ENCODE assay signal across 8 cellular contexts in genomic region chr11:6022954-6023353, GRCh38. TPM values are rescaled to one million over a fixed set of nuclear protein-coding genes. Genes with fewer than 3 reads are reported as not detected.
A peak's percentile ranks its signal among the peaks of the same experiment; 100 is the strongest.
DNase-seq lines count a peak whose midpoint lies in the region; ATAC-seq, FAIRE-seq and TF ChIP-seq lines count a peak whose summit lies in the region.

No MANE protein-coding gene starts in this region.

- no peaks in the 10 kb centered on the region for H3K27me3 ChIP-seq in esophagus squamous epithelium
- no peaks in the 10 kb centered on the region for H3K27me3 ChIP-seq in naive thymus-derived CD4-positive, alpha-beta T cell (ENCODE audit: control insufficient read depth in 2 of 2, insufficient read depth in 2 of 2, low read length in 2 of 2)

- CTCF ChIA-PET in activated CD4-positive, alpha-beta T cell treated with anti-CD3 and anti-CD28 coated beads for 36 hours (lab: Charles Lee) = interaction anchor here (0.6 to 1.9 kb wide), 6 partner anchors 17 to 340 kb away, joined by 3 to 13 read pairs (median 4); partner anchors contain the start of gene CCKBR
- CTCF ChIA-PET in naive thymus-derived CD4-positive, alpha-beta T cell (lab: Charles Lee) = interaction anchor here (1.6 to 2.7 kb wide), 3 partner anchors 292 to 340 kb away, joined by 3 to 11 read pairs (median 7); no protein-coding TSS in a partner anchor

- POLR2A ChIA-PET in activated CD4-positive, alpha-beta T cell treated with anti-CD3 and anti-CD28 coated beads for 36 hours (lab: Charles Lee) = no interaction called here
- POLR2A ChIA-PET in naive thymus-derived CD4-positive, alpha-beta T cell (lab: Charles Lee) = no interaction called here

- WGBS in esophagus squamous epithelium, 2 donors = 0% methylated on average over 4 of the region's 4 CpGs

- peak; percentile 55 for ATAC-seq in activated CD4-positive, alpha-beta T cell treated with anti-CD3 and anti-CD28 coated beads for 36 hours
- ATAC-seq in naive thymus-derived CD4-positive, alpha-beta T cell = peak; percentile 75
- ATAC-seq in GM21526 (IDR thresholded peaks at IDR 0.05; ENCODE audit: low FRiP score, unreplicated experiment) (no peak), GM18502 (IDR thresholded peaks at IDR 0.05; ENCODE audit: poor library complexity, unreplicated experiment) (no peak)

- H3K9me3 ChIP-seq in esophagus squamous epithelium = no peaks in the 10 kb centered on the region
- H3K9me3 ChIP-seq in naive thymus-derived CD4-positive, alpha-beta T cell (ENCODE audit: control insufficient read depth in 2 of 3, low read length in 3 of 3) = no peaks in the 10 kb centered on the region

- no peak overlapping the region for H3K4me3 ChIP-seq in esophagus squamous epithelium
- no peak overlapping the region for H3K4me3 ChIP-seq in naive thymus-derived CD4-positive, alpha-beta T cell (ENCODE audit: low read length)

- peak in 5 of 6 experiments; percentile 30 to 50 (median 32) for TF ChIP-seq CTCF in esophagus squamous epithelium (IDR thresholded peaks at IDR 0.05)

- FAIRE-seq in RCC 7860 (lab: Jason Lieb, UNC) = no peak

- H3K4me1 Mint-ChIP-seq in activated CD4-positive, alpha-beta T cell treated with anti-CD3 and anti-CD28 coated beads for 36 hours = no peaks in the 10 kb centered on the region
- no peaks in the 10 kb centered on the region for H3K4me1 Mint-ChIP-seq in naive thymus-derived CD4-positive, alpha-beta T cell

- no peaks in the 10 kb centered on the region for H3K36me3 Mint-ChIP-seq in activated CD4-positive, alpha-beta T cell treated with anti-CD3 and anti-CD28 coated beads for 36 hours (ENCODE audit: low read depth)
- H3K36me3 Mint-ChIP-seq in naive thymus-derived CD4-positive, alpha-beta T cell = no peaks in the 10 kb centered on the region

- intact Hi-C loops in activated CD4-positive, alpha-beta T cell treated with anti-CD3 and anti-CD28 coated beads for 36 hours (cut with DNase I, micrococcal nuclease) = loop anchor here (1.0 to 5.0 kb wide), 5 partner anchors 274 to 340 kb away; no protein-coding TSS in a partner anchor
- intact Hi-C loops in esophagus squamous epithelium (cut with DNase I) = loop anchor here (10.0 kb wide), 1 partner anchor 342 kb away; no protein-coding TSS in a partner anchor
- intact Hi-C loops in naive thymus-derived CD4-positive, alpha-beta T cell (cut with micrococcal nuclease) = loop anchor here (1.0 to 2.0 kb wide), 4 partner anchors 293 to 482 kb away; no protein-coding TSS in a partner anchor

- no peaks in the 10 kb centered on the region for H3K36me3 ChIP-seq in esophagus squamous epithelium
- H3K36me3 ChIP-seq in naive thymus-derived CD4-positive, alpha-beta T cell (ENCODE audit: control insufficient read depth in 2 of 3, insufficient read depth in 3 of 3, low read length in 3 of 3) = no peaks in the 10 kb centered on the region

- no peak for TF ChIP-seq POLR2A in esophagus squamous epithelium (IDR thresholded peaks at IDR 0.05)

- no peak overlapping the region for H3K27ac Mint-ChIP-seq in activated CD4-positive, alpha-beta T cell treated with anti-CD3 and anti-CD28 coated beads for 36 hours
- no peak overlapping the region for H3K27ac Mint-ChIP-seq in naive thymus-derived CD4-positive, alpha-beta T cell

- H3K27ac ChIP-seq in esophagus squamous epithelium = no peak overlapping the region
- H3K27ac ChIP-seq in naive thymus-derived CD4-positive, alpha-beta T cell (ENCODE audit: low read depth, low read length) = no peak overlapping the region

- DNase-seq in activated CD4-positive, alpha-beta T cell treated with anti-CD3 and anti-CD28 coated beads for 36 hours = no peak
- no peak for DNase-seq in activated CD4-positive, alpha-beta T cell treated with anti-CD3 and anti-CD28 coated beads, Interleukin-2, amount 50 U/mL, for 48 hours
- peak; percentile 15 for DNase-seq in HS-27A (ENCODE audit: low read depth)
- DNase-seq in RCC 7860 (ENCODE audit: low spot score) = peak; percentile 6
- DNase-seq in esophagus squamous epithelium (lab: John Stamatoyannopoulos, UW) = no peak
- DNase-seq in naive thymus-derived CD4-positive, alpha-beta T cell = peak in 5 of 9 donors; percentile 10 to 31 (median 24)

- H3K4me3 Mint-ChIP-seq in activated CD4-positive, alpha-beta T cell treated with anti-CD3 and anti-CD28 coated beads for 36 hours = no peak overlapping the region
- no peak overlapping the region for H3K4me3 Mint-ChIP-seq in naive thymus-derived CD4-positive, alpha-beta T cell

- H3K27me3 Mint-ChIP-seq in activated CD4-positive, alpha-beta T cell treated with anti-CD3 and anti-CD28 coated beads for 36 hours = peaks cover 21% of the 10 kb centered on the region
- peaks cover 30 to 50% (median 35%) of the 10 kb centered on the region in 5 donors for H3K27me3 Mint-ChIP-seq in naive thymus-derived CD4-positive, alpha-beta T cell

- no peaks in the 10 kb centered on the region for H3K9me3 Mint-ChIP-seq in activated CD4-positive, alpha-beta T cell treated with anti-CD3 and anti-CD28 coated beads for 36 hours (ENCODE audit: low read depth)
- peaks cover 0 to 3% (median 0%) of the 10 kb centered on the region in 11 donors for H3K9me3 Mint-ChIP-seq in naive thymus-derived CD4-positive, alpha-beta T cell

- H3K4me1 ChIP-seq in esophagus squamous epithelium = no peaks in the 10 kb centered on the region
- no peaks in the 10 kb centered on the region for H3K4me1 ChIP-seq in naive thymus-derived CD4-positive, alpha-beta T cell (ENCODE audit: control insufficient read depth in 2 of 2, insufficient read depth in 2 of 2, low read length in 2 of 2)

RNA-seq across cellular contexts. Expression of gene OR56A1, which starts 7.6 kb away (rescaled TPM):
- not detected for total RNA-seq in activated CD4-positive, alpha-beta T cell treated with anti-CD3 and anti-CD28 coated beads for 36 hours
- total RNA-seq in esophagus squamous epithelium = not detected
- total RNA-seq in naive thymus-derived CD4-positive, alpha-beta T cell = not detected
- polyA plus RNA-seq in naive thymus-derived CD4-positive, alpha-beta T cell = not detected

RNA-seq across cellular contexts. Expression of gene OR56A4, which starts 16.2 kb away (rescaled TPM):
- not detected for total RNA-seq in activated CD4-positive, alpha-beta T cell treated with anti-CD3 and anti-CD28 coated beads for 36 hours
- total RNA-seq in esophagus squamous epithelium = not detected
- under 1 TPM in 2 of 5 experiments, not detected in 3; 0.07 to 0.08 TPM for total RNA-seq in naive thymus-derived CD4-positive, alpha-beta T cell
- polyA plus RNA-seq in naive thymus-derived CD4-positive, alpha-beta T cell = not detected

RNA-seq across cellular contexts. Expression of gene OR52L1, which starts 36.2 kb away (rescaled TPM):
- not detected for total RNA-seq in activated CD4-positive, alpha-beta T cell treated with anti-CD3 and anti-CD28 coated beads for 36 hours
- not detected for total RNA-seq in esophagus squamous epithelium
- total RNA-seq in naive thymus-derived CD4-positive, alpha-beta T cell = not detected
- polyA plus RNA-seq in naive thymus-derived CD4-positive, alpha-beta T cell = not detected

RNA-seq across cellular contexts. Expression of gene OR56A5, which starts 54.7 kb away (rescaled TPM):
- total RNA-seq in activated CD4-positive, alpha-beta T cell treated with anti-CD3 and anti-CD28 coated beads for 36 hours = not detected
- total RNA-seq in esophagus squamous epithelium = not detected
- total RNA-seq in naive thymus-derived CD4-positive, alpha-beta T cell = not detected
- polyA plus RNA-seq in naive thymus-derived CD4-positive, alpha-beta T cell = not detected

Comparison
In these comparisons a context has a peak if more than half of its experiments do, and no peak if none do; other contexts are left out.
1. ATAC-seq: peak in activated CD4-positive, alpha-beta T cell treated with anti-CD3 and anti-CD28 coated beads for 36 hours (single experiment) and naive thymus-derived CD4-positive, alpha-beta T cell (single experiment); none in GM21526 (single experiment) and GM18502 (single experiment).
2. DNase-seq: peak in HS-27A (single experiment), RCC 7860 (single experiment) and naive thymus-derived CD4-positive, alpha-beta T cell (5 of 9); none in activated CD4-positive, alpha-beta T cell treated with anti-CD3 and anti-CD28 coated beads for 36 hours (single experiment), activated CD4-positive, alpha-beta T cell treated with anti-CD3 and anti-CD28 coated beads, Interleukin-2, amount 50 U/mL, for 48 hours (0 of 2) and esophagus squamous epithelium (single experiment).